ENCODE assay signal across 24 cellular contexts in the genomic region with DNA sequence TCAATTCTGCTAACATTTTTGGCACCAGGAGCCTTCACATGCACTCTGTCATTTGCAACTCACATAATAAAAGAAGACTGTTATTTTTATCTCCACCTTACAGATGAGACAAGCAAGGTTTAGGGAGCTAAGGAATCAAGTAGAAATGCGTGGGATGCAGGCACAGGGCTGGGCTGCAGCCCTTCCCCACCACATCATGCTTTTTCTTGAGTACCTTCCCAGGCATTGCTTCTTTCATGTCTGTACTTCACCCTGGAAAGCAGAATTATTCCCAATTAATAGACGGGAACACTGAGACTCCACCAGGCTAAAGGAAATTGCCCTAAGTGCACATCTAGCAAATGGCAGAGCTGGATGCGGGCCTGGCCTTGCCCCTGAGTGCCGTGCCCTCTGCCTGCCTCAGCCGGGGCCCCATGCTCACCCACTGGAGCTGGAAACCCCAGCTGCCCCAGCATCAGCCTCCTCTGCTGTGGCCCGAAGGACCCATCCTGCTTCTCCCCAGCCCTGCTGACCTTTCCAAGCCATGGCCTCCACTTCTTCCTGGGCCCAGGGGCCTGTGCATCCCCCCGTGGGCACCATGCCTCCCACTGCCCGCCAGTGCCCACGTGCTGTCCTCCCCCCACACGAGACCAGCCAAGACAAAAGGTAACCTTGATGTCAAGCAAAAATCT.
DNase-seq lines count a peak whose midpoint lies in the region; ATAC-seq, FAIRE-seq and TF ChIP-seq lines count a peak whose summit lies in the region.
"Had no signal": no experiment of that assay in that cellular context is flagged by ENCODE, and none has a peak within 500 bp of the region (broad histone marks: within the 10 kb centered on the region; RNA-seq: fewer than 3 reads in every experiment).

No MANE protein-coding gene starts in this region.

- POLR2A ChIA-PET in A549 (lab: Yijun Ruan, JAX), result no interaction called here

- H3K4me1 ChIP-seq in A549 (peaks cover 32% of the 10 kb centered on the region), GM23338 (ENCODE audit: insufficient read depth) (no peaks in the 10 kb centered on the region), neural progenitor cell (peaks cover 10% of the 10 kb centered on the region)

- H2AFZ ChIP-seq in GM23338, result 0 out of 2 replicates have a peak overlapping the region, but pooled peaks have one; percentile 18
- H2AFZ ChIP-seq in neural progenitor cell (replicated peaks), result peak overlapping the region; percentile 8
- H2AFZ ChIP-seq: hepatocyte had no signal

- peaks cover 16% of the 10 kb centered on the region for H3K27me3 Mint-ChIP-seq in GM23338 (ENCODE audit: insufficient read depth, low read depth, poor library complexity)
- H3K27me3 Mint-ChIP-seq in neural progenitor cell (ENCODE audit: insufficient read depth, low read depth), result no peaks in the 10 kb centered on the region
- no peaks in the 10 kb centered on the region for H3K27me3 Mint-ChIP-seq in type B pancreatic cell
- H3K27me3 Mint-ChIP-seq: activated naive CD8-positive, alpha-beta T cell had no signal

- TF ChIP-seq POLR2A in A549 (IDR thresholded peaks at IDR 0.05; ENCODE audit: low read length), result no peak

- no peaks in the 10 kb centered on the region for H3F3A ChIP-seq in GM23338 (replicated peaks; ENCODE audit: low read depth)
- peaks cover 5% of the 10 kb centered on the region for H3F3A ChIP-seq in neural progenitor cell (ENCODE audit: low read depth)

- H3K9me3 Mint-ChIP-seq in GM23338 (no peaks in the 10 kb centered on the region), neural progenitor cell (no peaks in the 10 kb centered on the region), type B pancreatic cell (no peaks in the 10 kb centered on the region)
- H3K9me3 Mint-ChIP-seq in stimulated activated effector memory CD8-positive, alpha-beta T cell treated with anti-CD3 and anti-CD28 coated beads, Interleukin-12 subunit alpha, Interleukin-12 subunit beta, amount 100 ng/mL, for 72 hours, result no peaks in the 10 kb centered on the region
- H3K9me3 Mint-ChIP-seq: activated T-cell treated with anti-CD3 and anti-CD28 coated beads, Interleukin-2, amount 50 U/mL, for 4 hours; CD8-positive, alpha-beta T cell had no signal

- H3K4me2 ChIP-seq in A549 (no peak overlapping the region), GM23338 (no peak overlapping the region), neural progenitor cell (peak overlapping the region; percentile 49)
- H3K4me2 ChIP-seq: hepatocyte had no signal

- H3K4me1 Mint-ChIP-seq in GM23338 (peaks cover 3% of the 10 kb centered on the region; the same call in 2 of the 3 replicates), neural progenitor cell (peaks cover 34% of the 10 kb centered on the region), type B pancreatic cell (ENCODE audit: unreplicated experiment) (peaks cover 50% of the 10 kb centered on the region)
- peaks cover 50% of the 10 kb centered on the region for H3K4me1 Mint-ChIP-seq in stimulated activated effector memory CD8-positive, alpha-beta T cell treated with anti-CD3 and anti-CD28 coated beads, Interleukin-12 subunit alpha, Interleukin-12 subunit beta, amount 100 ng/mL, for 72 hours

- no peak overlapping the region for H3K4me3 Mint-ChIP-seq in GM23338
- no peak overlapping the region for H3K4me3 Mint-ChIP-seq in neural progenitor cell
- H3K4me3 Mint-ChIP-seq in stimulated activated effector memory CD8-positive, alpha-beta T cell treated with anti-CD3 and anti-CD28 coated beads, Interleukin-12 subunit alpha, Interleukin-12 subunit beta, amount 100 ng/mL, for 72 hours, result no peak overlapping the region
- H3K4me3 Mint-ChIP-seq in type B pancreatic cell, result no peak overlapping the region
- H3K4me3 Mint-ChIP-seq: activated naive CD8-positive, alpha-beta T cell; activated T-cell treated with anti-CD3 and anti-CD28 coated beads, Interleukin-2, amount 50 U/mL, for 4 hours; CD8-positive, alpha-beta T cell had no signal

- no peaks in the 10 kb centered on the region for H3K27me3 ChIP-seq in GM23338 (ENCODE audit: insufficient read depth)
- H3K27me3 ChIP-seq in neural progenitor cell, result no peaks in the 10 kb centered on the region
- H3K27me3 ChIP-seq: hepatocyte, left lung had no signal

- CTCF ChIA-PET in A549 (lab: Yijun Ruan, JAX), result interaction anchor here (1.2 to 1.5 kb wide), 2 partner anchors 20 to 260 kb away, joined by 3 read pairs; no protein-coding TSS in a partner anchor

- H4K20me1 ChIP-seq in GM23338 (replicated peaks; ENCODE audit: insufficient read depth), result no peaks in the 10 kb centered on the region
- H4K20me1 ChIP-seq in neural progenitor cell (ENCODE audit: low read depth), result no peaks in the 10 kb centered on the region

- no peak overlapping the region for H3K9ac ChIP-seq in neural progenitor cell

- TF ChIP-seq CTCF in A549 (IDR thresholded peaks at IDR 0.05) (no peak), GM23338 (conservative IDR thresholded peaks at IDR 0.05; ENCODE audit: low read depth in 2 of 2) (no peak), neural progenitor cell (IDR thresholded peaks at IDR 0.05) (no peak), type B pancreatic cell (conservative IDR thresholded peaks at IDR 0.05) (no peak)

- DNase-seq in A549 (ENCODE audit: low read depth in 1 of 2, low spot score in 1 of 2) (no peak), GM23338 (ENCODE audit: low spot score) (no peak), amniotic epithelial cell (ENCODE audit: low read depth) (peak; percentile 61), neural progenitor cell (ENCODE audit: low spot score) (no peak), type B pancreatic cell (ENCODE audit: extremely low spot score, unreplicated experiment) (no peak), NCI-H2081 treated with DMSO at 0.1 percent for 48 hours (lab: John Stamatoyannopoulos, UW) (no peak), amygdala (lab: John Stamatoyannopoulos, UW) (no peak)
- no peak for DNase-seq in stimulated activated effector memory CD8-positive, alpha-beta T cell treated with anti-CD3 and anti-CD28 coated beads, Interleukin-12 subunit alpha, Interleukin-12 subunit beta, amount 100 ng/mL, for 72 hours (ENCODE audit: low spot score in 2 of 2)
- DNase-seq: activated CD4-positive, CD25-positive, alpha-beta regulatory T cell treated with anti-CD3 and anti-CD28 coated beads, Interleukin-2, amount 50 U/mL, for 72 hours; activated T-cell treated with anti-CD3 and anti-CD28 coated beads, Interleukin-2, amount 50 U/mL, for 4 hours; CD8-positive, alpha-beta T cell; effector CD4-positive, alpha-beta T cell; foreskin fibroblast; KG1; left lung; NCI-H1694; NCI-H2227 treated with DMSO at 0.1 percent for 48 hours; Right ventricle myocardium superior; substantia nigra had no signal

- H3K9me3 ChIP-seq in A549, result no peaks in the 10 kb centered on the region
- no peaks in the 10 kb centered on the region for H3K9me3 ChIP-seq in neural progenitor cell (ENCODE audit: low read depth)
- H3K9me3 ChIP-seq: left lung had no signal

- WGBS in A549 (ENCODE audit: missing lambda C conversion rate), result 81% methylated on average over 10 of the region's 10 CpGs

- no peak overlapping the region for H3K4me3 ChIP-seq in A549
- no peak overlapping the region for H3K4me3 ChIP-seq in GM23338
- no peak overlapping the region for H3K4me3 ChIP-seq in neural progenitor cell
- H3K4me3 ChIP-seq: hepatocyte, left lung had no signal

- TF ChIP-seq EP300 in A549 (IDR thresholded peaks at IDR 0.05), result no peak

- H3K36me3 Mint-ChIP-seq in GM23338 (ENCODE audit: low read depth), result no peaks in the 10 kb centered on the region
- no peaks in the 10 kb centered on the region for H3K36me3 Mint-ChIP-seq in neural progenitor cell
- H3K36me3 Mint-ChIP-seq in stimulated activated effector memory CD8-positive, alpha-beta T cell treated with anti-CD3 and anti-CD28 coated beads, Interleukin-12 subunit alpha, Interleukin-12 subunit beta, amount 100 ng/mL, for 72 hours, result no peaks in the 10 kb centered on the region
- H3K36me3 Mint-ChIP-seq in type B pancreatic cell, result no peaks in the 10 kb centered on the region
- H3K36me3 Mint-ChIP-seq: activated naive CD8-positive, alpha-beta T cell; CD8-positive, alpha-beta T cell had no signal

- H3K79me2 ChIP-seq in GM23338 (replicated peaks; ENCODE audit: insufficient read depth) (no peaks in the 10 kb centered on the region), neural progenitor cell (ENCODE audit: low read depth) (no peaks in the 10 kb centered on the region)
- H3K79me2 ChIP-seq: hepatocyte had no signal

- H3K27ac ChIP-seq in A549 (peak overlapping the region; percentile 29 to 61; a peak in 4 of 6 replicates), GM23338 (ENCODE audit: low read depth) (no peak overlapping the region), neural progenitor cell (no peak overlapping the region)
- H3K27ac ChIP-seq: hepatocyte, left lung had no signal

- ATAC-seq in A549, result no peak
- ATAC-seq in GM23338, result no peak
- ATAC-seq in stimulated activated effector memory CD8-positive, alpha-beta T cell treated with anti-CD3 and anti-CD28 coated beads, Interleukin-12 subunit alpha, Interleukin-12 subunit beta, amount 100 ng/mL, for 72 hours, result no peak
- ATAC-seq: activated T-cell treated with anti-CD3 and anti-CD28 coated beads, Interleukin-2, amount 50 U/mL, for 4 hours; CD8-positive, alpha-beta T cell; left lung had no signal

- TF ChIP-seq RAD21 in A549 (conservative IDR thresholded peaks at IDR 0.05 in 1 of 2, IDR thresholded peaks at IDR 0.05 in 1 of 2), result no peak

- H3K36me3 ChIP-seq in GM23338 (ENCODE audit: insufficient read depth) (no peaks in the 10 kb centered on the region), neural progenitor cell (no peaks in the 10 kb centered on the region)
- H3K36me3 ChIP-seq: left lung had no signal

- no peaks in the 10 kb centered on the region for H3K9me2 ChIP-seq in GM23338 (ENCODE audit: insufficient read depth)

- FAIRE-seq in A549 (lab: Jason Lieb, UNC), result no peak
- FAIRE-seq: G401.6, H54, urothelium cell line had no signal

- H3K27ac Mint-ChIP-seq in GM23338, result no peak overlapping the region
- peak overlapping the region; percentile 35 for H3K27ac Mint-ChIP-seq in neural progenitor cell
- no peak overlapping the region for H3K27ac Mint-ChIP-seq in stimulated activated effector memory CD8-positive, alpha-beta T cell treated with anti-CD3 and anti-CD28 coated beads, Interleukin-12 subunit alpha, Interleukin-12 subunit beta, amount 100 ng/mL, for 72 hours
- no peak overlapping the region for H3K27ac Mint-ChIP-seq in type B pancreatic cell
- H3K27ac Mint-ChIP-seq: activated naive CD8-positive, alpha-beta T cell; CD8-positive, alpha-beta T cell had no signal

TF ChIP-seq in A549, 52 proteins besides CTCF, POLR2A, EP300 and RAD21:
- TF ChIP-seq TP53 (CRISPR knock-in tag; IDR thresholded peaks at IDR 0.05), result no peak

TF ChIP-seq in GM23338, 12 proteins besides CTCF, POLR2A, EP300 and RAD21 (continues in another document):
- TF ChIP-seq CREB1 (CRISPR knock-in tag; IDR thresholded peaks at IDR 0.05; ENCODE audit: low read depth) (no peak), ZNF114 (CRISPR knock-in tag; IDR thresholded peaks at IDR 0.05) (no peak)

Comparison
In these comparisons a context has a peak if more than half of its experiments do, and no peak if none do; other contexts are left out.
1. H3K27ac ChIP-seq: peak in A549 (2 of 2); none in GM23338 (single experiment) and neural progenitor cell (single experiment).